In the genomic region with DNA sequence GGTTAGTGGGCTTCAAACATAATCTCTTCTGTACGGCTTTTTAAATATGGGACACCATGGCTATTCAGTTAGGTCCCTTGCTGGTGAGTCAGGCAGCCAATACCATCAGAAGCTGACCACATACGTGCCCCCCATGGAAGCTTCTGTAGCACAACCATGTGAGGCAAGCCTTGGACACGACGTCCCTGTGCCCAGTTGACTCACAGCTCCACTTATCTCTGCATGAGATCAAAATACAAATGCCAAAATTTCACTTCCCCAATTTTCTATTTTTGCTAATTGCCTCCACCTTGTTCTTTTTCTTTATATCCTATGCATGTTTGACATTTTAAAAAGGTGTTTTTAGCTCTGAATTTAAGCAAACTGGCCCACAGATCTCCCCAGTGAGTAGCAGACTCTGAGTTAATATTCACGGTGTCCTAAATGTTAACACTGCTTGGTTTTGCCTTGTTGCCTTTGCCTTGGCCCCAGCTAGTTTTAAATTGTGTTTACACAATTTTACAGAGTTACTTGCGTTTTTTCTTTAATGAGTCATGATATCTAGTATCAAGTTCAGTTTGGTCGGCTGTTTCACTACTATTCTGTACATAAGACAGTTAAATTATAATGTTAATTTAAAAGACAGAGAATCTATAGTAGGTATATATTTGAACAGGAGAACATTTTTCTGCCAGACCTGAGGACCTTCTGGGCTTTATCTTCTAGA, we compare ENCODE assay signal across 16 cellular contexts.
DNase-seq lines count a peak whose midpoint lies in the region; ATAC-seq, FAIRE-seq and TF ChIP-seq lines count a peak whose summit lies in the region.
"Had no signal": no experiment of that assay in that cellular context is flagged by ENCODE, and none has a peak within 500 bp of the region (broad histone marks: within the 10 kb centered on the region; RNA-seq: fewer than 3 reads in every experiment).

No MANE protein-coding gene starts in this region.

- no peaks in the 10 kb centered on the region for H3K9me3 Mint-ChIP-seq in stimulated activated naive B cell treated with anti-CD40 and anti-IgM and Interleukin-4, amounts not matched to agents 10 μg/mL and 1 μg/mL and 100 μg/mL, for 72 hours
- H3K9me3 Mint-ChIP-seq in activated CD4-positive, alpha-beta memory T cell treated with anti-CD3 and anti-CD28 coated beads, Interleukin-2, amount 10 ng/mL, durations not matched to agents 7 days and 5 days: no peaks in the 10 kb centered on the region

- no peaks in the 10 kb centered on the region for H3K36me3 Mint-ChIP-seq in stimulated activated naive B cell treated with anti-CD40 and anti-IgM and Interleukin-4, amounts not matched to agents 10 μg/mL and 1 μg/mL and 100 μg/mL, for 72 hours
- no peaks in the 10 kb centered on the region for H3K36me3 Mint-ChIP-seq in activated CD4-positive, alpha-beta memory T cell treated with anti-CD3 and anti-CD28 coated beads, Interleukin-2, amount 10 ng/mL, durations not matched to agents 7 days and 5 days (ENCODE audit: low read depth)
- H3K36me3 Mint-ChIP-seq: activated naive CD8-positive, alpha-beta T cell had no signal

- peak; percentile 67 to 69 for ATAC-seq in stimulated activated naive B cell treated with anti-CD40 and anti-IgM and Interleukin-4, amounts not matched to agents 10 μg/mL and 1 μg/mL and 100 μg/mL, for 72 hours (replicated peaks)
- ATAC-seq: left cardiac atrium had no signal

- H3K9me3 ChIP-seq in OCI-LY3 (ENCODE audit: insufficient read depth, low read length): no peaks in the 10 kb centered on the region
- H3K9me3 ChIP-seq: prostate gland had no signal

- FAIRE-seq in bronchial epithelial cell (lab: Jason Lieb, UNC): no peak
- FAIRE-seq: G401.6 had no signal

- no peak overlapping the region for H3K4me3 ChIP-seq in OCI-LY3 (ENCODE audit: low read length)
- no peak overlapping the region for H3K4me3 ChIP-seq in bronchial epithelial cell (ENCODE audit: low read depth, low read length)
- H3K4me3 ChIP-seq: prostate gland had no signal

- H3K4me1 Mint-ChIP-seq in stimulated activated naive B cell treated with anti-CD40 and anti-IgM and Interleukin-4, amounts not matched to agents 10 μg/mL and 1 μg/mL and 100 μg/mL, for 72 hours: peaks cover 5 to 11% of the 10 kb centered on the region in 2 donors
- H3K4me1 Mint-ChIP-seq in activated CD4-positive, alpha-beta memory T cell treated with anti-CD3 and anti-CD28 coated beads, Interleukin-2, amount 10 ng/mL, durations not matched to agents 7 days and 5 days: no peaks in the 10 kb centered on the region

- TF ChIP-seq CTCF in OCI-LY3 (IDR thresholded peaks at IDR 0.05; ENCODE audit: low read depth, low read length): no peak
- TF ChIP-seq CTCF in bronchial epithelial cell (IDR thresholded peaks at IDR 0.05; ENCODE audit: insufficient read depth, low read length, severe bottlenecking): no peak

- no peak overlapping the region for H3K27ac ChIP-seq in OCI-LY3 (ENCODE audit: low read length)
- H3K27ac ChIP-seq: epithelial cell of prostate, prostate gland had no signal

- H3K27ac Mint-ChIP-seq in stimulated activated naive B cell treated with anti-CD40 and anti-IgM and Interleukin-4, amounts not matched to agents 10 μg/mL and 1 μg/mL and 100 μg/mL, for 72 hours: no peak overlapping the region
- H3K27ac Mint-ChIP-seq in activated CD4-positive, alpha-beta memory T cell treated with anti-CD3 and anti-CD28 coated beads, Interleukin-2, amount 10 ng/mL, durations not matched to agents 7 days and 5 days: no peak overlapping the region
- H3K27ac Mint-ChIP-seq: activated naive CD8-positive, alpha-beta T cell had no signal

- POLR2A ChIA-PET in activated CD4-positive, alpha-beta memory T cell treated with anti-CD3 and anti-CD28 coated beads, Interleukin-2, amount 10 ng/mL, durations not matched to agents 7 days and 5 days (lab: Charles Lee): no interaction called here

- H3K4me3 Mint-ChIP-seq in stimulated activated naive B cell treated with anti-CD40 and anti-IgM and Interleukin-4, amounts not matched to agents 10 μg/mL and 1 μg/mL and 100 μg/mL, for 72 hours: no peak overlapping the region
- H3K4me3 Mint-ChIP-seq in activated CD4-positive, alpha-beta memory T cell treated with anti-CD3 and anti-CD28 coated beads, Interleukin-2, amount 10 ng/mL, durations not matched to agents 7 days and 5 days: no peak overlapping the region
- H3K4me3 Mint-ChIP-seq: activated naive CD8-positive, alpha-beta T cell had no signal

- H3K4me2 ChIP-seq in OCI-LY3 (ENCODE audit: low read length): peak overlapping the region; percentile 53

- CTCF ChIA-PET in activated CD4-positive, alpha-beta memory T cell treated with anti-CD3 and anti-CD28 coated beads, Interleukin-2, amount 10 ng/mL, durations not matched to agents 7 days and 5 days (lab: Charles Lee): interaction anchor here (0.9 kb wide), 1 partner anchor 17 kb away, joined by 3 read pairs; no protein-coding TSS in a partner anchor

- H4K20me1 ChIP-seq in OCI-LY3 (ENCODE audit: insufficient read depth, low read length): no peaks in the 10 kb centered on the region

- no peaks in the 10 kb centered on the region for H3K79me2 ChIP-seq in OCI-LY3 (ENCODE audit: low read length)

- DNase-seq in HT1080 (ENCODE audit: low read depth) (peak; percentile 6), bronchial epithelial cell (ENCODE audit: low read depth) (peak; percentile 72), activated gamma-delta T cell (lab: John Stamatoyannopoulos, UW) (no peak)
- DNase-seq in stimulated activated naive B cell treated with anti-CD40 and anti-IgM and Interleukin-4, amounts not matched to agents 10 μg/mL and 1 μg/mL and 100 μg/mL, for 72 hours: no peak
- no peak for DNase-seq in activated CD4-positive, alpha-beta memory T cell treated with anti-CD3 and anti-CD28 coated beads, Interleukin-2, amount 10 ng/mL, durations not matched to agents 7 days and 5 days
- no peak for DNase-seq in activated naive CD4-positive, alpha-beta T cell (lab: John Stamatoyannopoulos, UW)
- DNase-seq: activated CD4-positive, alpha-beta T cell treated with anti-CD3 and anti-CD28 coated beads for 1 hour; activated CD8-positive, alpha-beta memory T cell treated with anti-CD3 and anti-CD28 coated beads, Interleukin-2, amount 50 U/mL, for 48 hours; left cardiac atrium; NCI-H1048; stimulated activated CD4-positive, alpha-beta T cell treated with anti-CD3 and anti-CD28 coated beads, Interleukin-15, amount 100 ng/mL, for 24 hours had no signal

- H3K4me1 ChIP-seq in OCI-LY3 (ENCODE audit: low read length): peaks cover 12% of the 10 kb centered on the region
- H3K4me1 ChIP-seq: prostate gland had no signal

- H3K9ac ChIP-seq in OCI-LY3 (ENCODE audit: low read length): no peak overlapping the region

- no peak overlapping the region for H2AFZ ChIP-seq in OCI-LY3 (ENCODE audit: low read depth, low read length)

- no peaks in the 10 kb centered on the region for H3K36me3 ChIP-seq in OCI-LY3 (replicated peaks; ENCODE audit: low read depth, low read length)
- H3K36me3 ChIP-seq in bronchial epithelial cell (ENCODE audit: control insufficient read depth, insufficient read depth, low read length): no peaks in the 10 kb centered on the region
- H3K36me3 ChIP-seq: prostate gland had no signal

- H3K27me3 ChIP-seq in OCI-LY3 (ENCODE audit: low read depth, low read length) (peaks cover 30% of the 10 kb centered on the region), bronchial epithelial cell (ENCODE audit: control insufficient read depth, insufficient read depth, low read length) (no peaks in the 10 kb centered on the region)

- peaks cover 26 to 31% of the 10 kb centered on the region in 2 donors for H3K27me3 Mint-ChIP-seq in stimulated activated naive B cell treated with anti-CD40 and anti-IgM and Interleukin-4, amounts not matched to agents 10 μg/mL and 1 μg/mL and 100 μg/mL, for 72 hours
- H3K27me3 Mint-ChIP-seq in activated CD4-positive, alpha-beta memory T cell treated with anti-CD3 and anti-CD28 coated beads, Interleukin-2, amount 10 ng/mL, durations not matched to agents 7 days and 5 days: peaks cover 39% of the 10 kb centered on the region

Comparison
In these comparisons a context has a peak if more than half of its experiments do, and no peak if none do; other contexts are left out.
1. DNase-seq: peak in HT1080 (single experiment) and bronchial epithelial cell (single experiment); none in stimulated activated naive B cell treated with anti-CD40 and anti-IgM and Interleukin-4, amounts not matched to agents 10 μg/mL and 1 μg/mL and 100 μg/mL, for 72 hours (single experiment), activated CD4-positive, alpha-beta memory T cell treated with anti-CD3 and anti-CD28 coated beads, Interleukin-2, amount 10 ng/mL, durations not matched to agents 7 days and 5 days (single experiment), activated gamma-delta T cell (single experiment) and activated naive CD4-positive, alpha-beta T cell (0 of 4).